Comparison of ENCODE assay signal across 21 cellular contexts in the genomic region with DNA sequence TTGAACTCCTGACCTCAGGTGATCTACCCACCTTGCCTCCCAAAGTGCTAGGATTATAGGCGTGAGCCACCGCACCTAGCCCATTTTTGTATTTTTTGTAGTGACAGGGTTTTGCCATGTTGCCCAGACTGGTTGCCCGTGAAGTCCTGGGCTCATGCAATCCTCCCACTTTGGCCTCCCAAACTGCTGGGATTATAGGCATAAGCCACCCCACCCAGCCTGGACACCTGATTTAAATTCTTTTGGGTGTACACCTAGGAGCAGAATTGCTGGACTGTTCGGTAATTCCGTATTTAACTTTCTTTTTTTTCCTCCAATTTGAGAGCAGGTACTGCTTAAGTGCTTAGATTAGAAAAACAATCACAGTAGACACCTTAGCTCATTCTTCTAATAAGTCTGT.
"Had no signal": no experiment of that assay in that cellular context is flagged by ENCODE, and none has a peak within 500 bp of the region (broad histone marks: within the 10 kb centered on the region; RNA-seq: fewer than 3 reads in every experiment).

No MANE protein-coding gene starts in this region.

- ATAC-seq: Right ventricle myocardium inferior had no signal

- H3K27ac ChIP-seq: SJCRH30 had no signal

- H3K4me1 ChIP-seq: SJCRH30 had no signal

- H3K4me3 ChIP-seq: MG63, SJCRH30 had no signal

- H3K27me3 ChIP-seq: MG63, SJCRH30 had no signal

- DNase-seq: Karpas-422, KG1, MG63, NCI-H1092, NCI-H1105 treated with DMSO at 0.1 percent for 48 hours, NCI-H1417 treated with DMSO at 0.1 percent for 48 hours, NCI-H187, NCI-H2029, NCI-H2081 treated with DMSO at 0.1 percent for 48 hours, NCI-H2171, NCI-H226, NCI-H446, NCI-H510A, NCI-H524 treated with DMSO at 0.1 percent for 48 hours, NCI-H69, NCI-H774, RPMI8226, SHP77 treated with DMSO at 0.1 percent for 48 hours, SJCRH30, SW 1271 had no signal

- H3K36me3 ChIP-seq: SJCRH30 had no signal

- H3K9me3 ChIP-seq: MG63, SJCRH30 had no signal
